ENCODE assay signal across 8 cellular contexts in genomic region chr2:636649-637405, GRCh38. TPM values are rescaled to one million over a fixed set of nuclear protein-coding genes. Genes with fewer than 3 reads are reported as not detected.
DNase-seq lines count a peak whose midpoint lies in the region; ATAC-seq and TF ChIP-seq lines count a peak whose summit lies in the region.

No MANE protein-coding gene starts in this region.

- CTCF ChIA-PET in HEK293T (lab: Yijun Ruan, JAX), result interaction anchor here (0.6 kb wide), 1 partner anchor 363 kb away, joined by 3 read pairs; no protein-coding TSS in a partner anchor

- POLR2A ChIA-PET in HEK293T (lab: Yijun Ruan, JAX), result no interaction called here

- ATAC-seq in GM21576 (IDR thresholded peaks at IDR 0.05; ENCODE audit: unreplicated experiment), result no peak

- H3K4me3 ChIP-seq in epithelial cell of proximal tubule (ENCODE audit: low read depth, low read length), result peak overlapping the region; percentile 1

- TF ChIP-seq CTCF in epithelial cell of proximal tubule (conservative IDR thresholded peaks at IDR 0.05; ENCODE audit: low read depth, low read length), result peak; percentile 84

- DNase-seq in ELF-1 (ENCODE audit: low read depth, low spot score), result peak; percentile 75
- peak; percentile 73 for DNase-seq in HEK293T (ENCODE audit: extremely low spot score)
- DNase-seq in NCI-H446 treated with DMSO at 0.1 percent for 48 hours (lab: John Stamatoyannopoulos, UW), result peak; percentile 8
- peak; percentile 79 for DNase-seq in activated CD8-positive, alpha-beta memory T cell treated with anti-CD3 and anti-CD28 coated beads, Interleukin-2, amount 50 U/mL, for 48 hours
- DNase-seq in epithelial cell of proximal tubule (ENCODE audit: low read depth), result no peak
- peak; percentile 67 for DNase-seq in myocyte (ENCODE audit: low read depth)
- DNase-seq in stimulated activated naive CD4-positive, alpha-beta T cell (lab: John Stamatoyannopoulos, UW), result peak; percentile 9 to 76 (median 43)

TF ChIP-seq in HEK293T, 16 proteins besides CTCF, POLR2A, EP300 and RAD21:
- TF ChIP-seq CTBP1 (IDR thresholded peaks at IDR 0.05; ENCODE audit: borderline replicate concordance) (0 out of 2 replicates have a peak, but pooled peaks have one; percentile 16), FOXK2 (IDR thresholded peaks at IDR 0.05) (no peak), L3MBTL2 (conservative IDR thresholded peaks at IDR 0.05) (peak; percentile 99)

RNA-seq across cellular contexts. Expression of gene TMEM18, which starts 40.4 kb away (rescaled TPM):
- 25.9 and 39.4 TPM in 2 replicates for total RNA-seq in epithelial cell of proximal tubule
- 12.7 and 18.0 TPM in 2 replicates for total RNA-seq in myocyte
- 22.3 TPM for polyA plus RNA-seq in myocyte (2012)
